In genomic region chrX:13494562-13494961, GRCh38 we compare ENCODE assay signal across 31 cellular contexts.
"Had no signal": no experiment of that assay in that cellular context is flagged by ENCODE, and none has a peak within 500 bp of the region (broad histone marks: within the 10 kb centered on the region; RNA-seq: fewer than 3 reads in every experiment).

No MANE protein-coding gene starts in this region.

- H3K4me3 ChIP-seq: adrenal gland, Peyer's patch, SJSA1 had no signal

- H3K9ac ChIP-seq: SK-N-SH had no signal

- H3K27me3 ChIP-seq: Peyer's patch, SJSA1 had no signal

- H3K36me3 Mint-ChIP-seq: activated naive CD4-positive, alpha-beta T cell treated with anti-CD3 and anti-CD28 coated beads, Interleukin-2, amount 50 U/mL, for 72 hours; brain; WTC11 had no signal

- H3K4me3 Mint-ChIP-seq: activated CD4-positive, alpha-beta T cell treated with anti-CD3 and anti-CD28 coated beads for 36 hours; activated CD4-positive, alpha-beta T cell treated with anti-CD3 and anti-CD28 coated beads, Interleukin-2, amount 10 ng/mL, durations not matched to agents 7 days and 5 days; activated CD8-positive, alpha-beta T cell treated with anti-CD3 and anti-CD28 coated beads, Interleukin-2, amount 10 ng/mL, durations not matched to agents 7 days and 5 days; activated T-cell treated with anti-CD3 and anti-CD28 coated beads, Interleukin-2, amount 50 U/mL, for 24 hours; brain; T-helper 1 cell treated with Interleukin-12 subunit alpha and Interleukin-12 subunit beta and Interleukin-4 antibody, amounts not matched to agents 30 μg/mL and 1 μg/mL, for 36 hours; T-helper 2 cell treated with Interferon-gamma antibody and Interleukin-4, amounts not matched to agents 5 μg/mL and 100 μg/mL, for 36 hours; WTC11 had no signal

- ATAC-seq: activated CD4-positive, alpha-beta T cell treated with anti-CD3 and anti-CD28 coated beads for 36 hours; activated CD4-positive, CD25-positive, alpha-beta regulatory T cell treated with anti-CD3 and anti-CD28 coated beads, Interleukin-2, amount 50 U/mL, for 24 hours; activated CD8-positive, alpha-beta T cell treated with anti-CD3 and anti-CD28 coated beads, Interleukin-2, amount 10 ng/mL, durations not matched to agents 7 days and 5 days; activated naive CD4-positive, alpha-beta T cell treated with anti-CD3 and anti-CD28 coated beads, Interleukin-2, amount 50 U/mL, for 72 hours; PC-3; WTC11 had no signal

- H3K36me3 ChIP-seq: adrenal gland, Peyer's patch, SJSA1 had no signal

- H3K27ac Mint-ChIP-seq: activated CD4-positive, alpha-beta T cell treated with anti-CD3 and anti-CD28 coated beads for 36 hours; activated CD4-positive, alpha-beta T cell treated with anti-CD3 and anti-CD28 coated beads, Interleukin-2, amount 10 ng/mL, durations not matched to agents 7 days and 5 days; activated CD8-positive, alpha-beta T cell treated with anti-CD3 and anti-CD28 coated beads, Interleukin-2, amount 10 ng/mL, durations not matched to agents 7 days and 5 days; activated naive CD4-positive, alpha-beta T cell treated with anti-CD3 and anti-CD28 coated beads, Interleukin-2, amount 50 U/mL, for 72 hours; activated T-cell treated with anti-CD3 and anti-CD28 coated beads, Interleukin-2, amount 50 U/mL, for 24 hours; activated T-helper 2 cell treated with anti-CD3 and anti-CD28 coated beads, Interferon-gamma antibody, Interleukin-2, Interleukin-4, amounts not matched to agents 10 μg/mL and 5 μg/mL and 100 μg/mL, durations not matched to agents 14 hours and 24 hours and 36 hours; T-helper 1 cell treated with Interleukin-12 subunit alpha and Interleukin-12 subunit beta and Interleukin-4 antibody, amounts not matched to agents 30 μg/mL and 1 μg/mL, for 36 hours; T-helper 2 cell treated with Interferon-gamma antibody and Interleukin-4, amounts not matched to agents 5 μg/mL and 100 μg/mL, for 36 hours; WTC11 had no signal

- DNase-seq: activated CD4-positive, alpha-beta T cell treated with anti-CD3 and anti-CD28 coated beads for 36 hours; activated CD4-positive, alpha-beta T cell treated with anti-CD3 and anti-CD28 coated beads, Interleukin-2, amount 10 ng/mL, durations not matched to agents 7 days and 5 days; activated CD4-positive, alpha-beta T cell treated with anti-CD3 and anti-CD28 coated beads, Interleukin-2, amount 50 U/mL, for 48 hours; activated CD8-positive, alpha-beta T cell treated with anti-CD3 and anti-CD28 coated beads, Interleukin-2, amount 10 ng/mL, durations not matched to agents 7 days and 5 days; activated gamma-delta T cell; activated naive CD4-positive, alpha-beta T cell treated with Interleukin-2 at 50 U/mL for 16 hours; activated T-cell treated with anti-CD3 and anti-CD28 coated beads, Interleukin-2, amount 50 U/mL, for 24 hours; central memory CD4-positive, alpha-beta T cell; NCI-H1048; NCI-H1436; NCI-H1694; NCI-H1930; NCI-H2081 treated with DMSO at 0.1 percent for 48 hours; NCI-H226; NCI-H510A treated with DMSO at 0.1 percent for 48 hours; NCI-H82; PC-3; Peyer's patch; RPMI8226; SK-N-SH had no signal

- H3K4me1 Mint-ChIP-seq: activated CD4-positive, alpha-beta T cell treated with anti-CD3 and anti-CD28 coated beads for 36 hours; activated CD4-positive, alpha-beta T cell treated with anti-CD3 and anti-CD28 coated beads, Interleukin-2, amount 10 ng/mL, durations not matched to agents 7 days and 5 days had no signal

- H3K4me2 ChIP-seq: SK-N-SH had no signal

- H3K27ac ChIP-seq: adrenal gland, Peyer's patch, SJSA1 had no signal

- H3K4me1 ChIP-seq: adrenal gland, Peyer's patch had no signal

- H3K9me3 Mint-ChIP-seq: activated CD4-positive, alpha-beta T cell treated with anti-CD3 and anti-CD28 coated beads, Interleukin-2, amount 10 ng/mL, durations not matched to agents 7 days and 5 days; activated naive CD4-positive, alpha-beta T cell treated with anti-CD3 and anti-CD28 coated beads, Interleukin-2, amount 50 U/mL, for 72 hours; activated T-cell treated with anti-CD3 and anti-CD28 coated beads, Interleukin-2, amount 50 U/mL, for 24 hours; activated T-helper 2 cell treated with anti-CD3 and anti-CD28 coated beads, Interferon-gamma antibody, Interleukin-2, Interleukin-4, amounts not matched to agents 10 μg/mL and 5 μg/mL and 100 μg/mL, durations not matched to agents 14 hours and 24 hours and 36 hours; brain; T-helper 1 cell treated with Interleukin-12 subunit alpha and Interleukin-12 subunit beta and Interleukin-4 antibody, amounts not matched to agents 30 μg/mL and 1 μg/mL, for 36 hours; T-helper 2 cell treated with Interferon-gamma antibody and Interleukin-4, amounts not matched to agents 5 μg/mL and 100 μg/mL, for 36 hours; WTC11 had no signal

- H3K9me3 ChIP-seq: adrenal gland, Peyer's patch, SJSA1, SK-N-SH had no signal

- H3K27me3 Mint-ChIP-seq: activated CD4-positive, alpha-beta T cell treated with anti-CD3 and anti-CD28 coated beads for 36 hours; activated CD4-positive, alpha-beta T cell treated with anti-CD3 and anti-CD28 coated beads, Interleukin-2, amount 10 ng/mL, durations not matched to agents 7 days and 5 days had no signal

- FAIRE-seq: colon, TTC549 had no signal
